ENCODE assay signal across 17 cellular contexts in genomic region chr17:63780928-63781327, GRCh38. TPM values are rescaled to one million over a fixed set of nuclear protein-coding genes. Genes with fewer than 3 reads are reported as not detected.
DNase-seq lines count a peak whose midpoint lies in the region; ATAC-seq and TF ChIP-seq lines count a peak whose summit lies in the region.
"Had no signal": no experiment of that assay in that cellular context is flagged by ENCODE, and none has a peak within 500 bp of the region (broad histone marks: within the 10 kb centered on the region; RNA-seq: fewer than 3 reads in every experiment).

No MANE protein-coding gene starts in this region.

- H3K4me3 Mint-ChIP-seq in stimulated activated naive CD8-positive, alpha-beta T cell treated with anti-CD3 and anti-CD28 coated beads, Interleukin-15, Interleukin-2, amounts not matched to agents 100 ng/mL and 50 ng/mL, for 24 hours = no peak overlapping the region
- no peak overlapping the region for H3K4me3 Mint-ChIP-seq in activated CD8-positive, alpha-beta T cell treated with anti-CD3 and anti-CD28 coated beads for 36 hours
- H3K4me3 Mint-ChIP-seq in type B pancreatic cell = no peak overlapping the region

- no peak overlapping the region for H3K4me2 ChIP-seq in Karpas-422 (ENCODE audit: low read depth, low read length, poor library complexity, severe bottlenecking)

- peaks cover 65% of the 10 kb centered on the region for H3K4me1 Mint-ChIP-seq in stimulated activated naive CD8-positive, alpha-beta T cell treated with anti-CD3 and anti-CD28 coated beads, Interleukin-15, Interleukin-2, amounts not matched to agents 100 ng/mL and 50 ng/mL, for 24 hours (ENCODE audit: low read depth)
- H3K4me1 Mint-ChIP-seq in activated CD8-positive, alpha-beta T cell treated with anti-CD3 and anti-CD28 coated beads for 36 hours (ENCODE audit: low read depth) = peaks cover 58% of the 10 kb centered on the region
- H3K4me1 Mint-ChIP-seq in type B pancreatic cell (ENCODE audit: unreplicated experiment) = peaks cover 17% of the 10 kb centered on the region

- no peaks in the 10 kb centered on the region for H3K27me3 ChIP-seq in left lung
- H3K27me3 ChIP-seq in Karpas-422 (ENCODE audit: low read length) = no peaks in the 10 kb centered on the region
- H3K27me3 ChIP-seq: dorsolateral prefrontal cortex had no signal

- intact Hi-C loops in activated CD8-positive, alpha-beta T cell treated with anti-CD3 and anti-CD28 coated beads for 36 hours (cut with micrococcal nuclease) = no loop called here
- intact Hi-C loops in left lung (cut with DNase I) = no loop called here

- peaks cover 71% of the 10 kb centered on the region for H4K20me1 ChIP-seq in Karpas-422 (ENCODE audit: insufficient read depth, low read depth, low read length)

- peaks cover 99% of the 10 kb centered on the region for H3K79me2 ChIP-seq in Karpas-422 (ENCODE audit: low read length)

- TF ChIP-seq CTCF in activated CD8-positive, alpha-beta T cell treated with anti-CD3 and anti-CD28 coated beads for 36 hours (IDR thresholded peaks at IDR 0.05) = no peak
- TF ChIP-seq CTCF in left lung (IDR thresholded peaks at IDR 0.05) = no peak
- no peak for TF ChIP-seq CTCF in type B pancreatic cell (conservative IDR thresholded peaks at IDR 0.05)

- POLR2A ChIA-PET in activated CD8-positive, alpha-beta T cell treated with anti-CD3 and anti-CD28 coated beads for 36 hours (lab: Charles Lee) = interaction anchor here (1.1 to 1.7 kb wide), 3 partner anchors 11 to 40 kb away, joined by 3 to 6 read pairs (median 3); no protein-coding TSS in a partner anchor

- H3K36me3 ChIP-seq in left lung (peaks cover 0 to 38% of the 10 kb centered on the region in 2 donors), Karpas-422 (ENCODE audit: insufficient read depth, low read length) (peaks cover 62% of the 10 kb centered on the region)

- ATAC-seq in stimulated activated naive CD8-positive, alpha-beta T cell treated with anti-CD3 and anti-CD28 coated beads, Interleukin-15, Interleukin-2, amounts not matched to agents 100 U/mL and 50 U/mL, for 24 hours = no peak
- ATAC-seq in activated CD8-positive, alpha-beta T cell treated with anti-CD3 and anti-CD28 coated beads for 36 hours = no peak
- ATAC-seq in left lung (peak; percentile 76), GM19324 (IDR thresholded peaks at IDR 0.05; ENCODE audit: low FRiP score, unreplicated experiment) (no peak)

- DNase-seq in stimulated activated naive CD8-positive, alpha-beta T cell treated with anti-CD3 and anti-CD28 coated beads, Interleukin-15, Interleukin-2, amounts not matched to agents 100 U/mL and 50 U/mL, for 24 hours = no peak
- DNase-seq in activated CD8-positive, alpha-beta T cell treated with anti-CD3 and anti-CD28 coated beads for 36 hours = no peak
- DNase-seq in left lung (no peak), Karpas-422 (no peak), type B pancreatic cell (ENCODE audit: extremely low spot score, unreplicated experiment) (no peak), NCI-H2227 (lab: John Stamatoyannopoulos, UW; ENCODE audit: unreplicated experiment) (no peak)
- DNase-seq: AML-193; DMS 273 treated with DMSO at 0.1 percent for 48 hours; dorsolateral prefrontal cortex; left ventricle myocardium inferior; NCI-H82; RPMI8226; stimulated activated CD4-positive, alpha-beta T cell treated with anti-CD3 and anti-CD28 coated beads, Interleukin-15, amount 100 ng/mL, for 24 hours; T-helper 1 cell had no signal

- H3K4me1 ChIP-seq in left lung (peaks cover 5 to 48% of the 10 kb centered on the region in 2 donors), Karpas-422 (ENCODE audit: low read length) (peaks cover 39% of the 10 kb centered on the region)

- H3K27ac Mint-ChIP-seq in stimulated activated naive CD8-positive, alpha-beta T cell treated with anti-CD3 and anti-CD28 coated beads, Interleukin-15, Interleukin-2, amounts not matched to agents 100 ng/mL and 50 ng/mL, for 24 hours = peak overlapping the region; percentile 7
- peak overlapping the region; percentile 4 for H3K27ac Mint-ChIP-seq in activated CD8-positive, alpha-beta T cell treated with anti-CD3 and anti-CD28 coated beads for 36 hours
- H3K27ac Mint-ChIP-seq in type B pancreatic cell = no peak overlapping the region

- no peak overlapping the region for H3K4me3 ChIP-seq in left lung
- no peak overlapping the region for H3K4me3 ChIP-seq in Karpas-422 (ENCODE audit: low read length)
- H3K4me3 ChIP-seq: dorsolateral prefrontal cortex, HAP-1, left ventricle myocardium inferior had no signal

- no peaks in the 10 kb centered on the region for H3K27me3 Mint-ChIP-seq in stimulated activated naive CD8-positive, alpha-beta T cell treated with anti-CD3 and anti-CD28 coated beads, Interleukin-15, Interleukin-2, amounts not matched to agents 100 ng/mL and 50 ng/mL, for 24 hours
- no peaks in the 10 kb centered on the region for H3K27me3 Mint-ChIP-seq in activated CD8-positive, alpha-beta T cell treated with anti-CD3 and anti-CD28 coated beads for 36 hours
- no peaks in the 10 kb centered on the region for H3K27me3 Mint-ChIP-seq in type B pancreatic cell

- H3K36me3 Mint-ChIP-seq in stimulated activated naive CD8-positive, alpha-beta T cell treated with anti-CD3 and anti-CD28 coated beads, Interleukin-15, Interleukin-2, amounts not matched to agents 100 ng/mL and 50 ng/mL, for 24 hours (ENCODE audit: low read depth) = peaks cover 53% of the 10 kb centered on the region
- peaks cover 33% of the 10 kb centered on the region for H3K36me3 Mint-ChIP-seq in activated CD8-positive, alpha-beta T cell treated with anti-CD3 and anti-CD28 coated beads for 36 hours (ENCODE audit: low read depth)
- H3K36me3 Mint-ChIP-seq in type B pancreatic cell = peaks cover 27% of the 10 kb centered on the region

- H3K27ac ChIP-seq in left lung (peak overlapping the region in 1 of 2 donors; percentile 13), Karpas-422 (ENCODE audit: low read length) (no peak overlapping the region)
- H3K27ac ChIP-seq: dorsolateral prefrontal cortex, left ventricle myocardium inferior had no signal

- H3K9ac ChIP-seq in Karpas-422 (ENCODE audit: low read length) = no peak overlapping the region

- CTCF ChIA-PET in activated CD8-positive, alpha-beta T cell treated with anti-CD3 and anti-CD28 coated beads for 36 hours (lab: Charles Lee) = interaction anchor here (1.2 to 1.5 kb wide), 2 partner anchors 13 to 21 kb away, joined by 3 to 4 read pairs; no protein-coding TSS in a partner anchor

- no peak overlapping the region for H2AFZ ChIP-seq in Karpas-422 (ENCODE audit: low read length)

- H3K9me3 Mint-ChIP-seq in stimulated activated naive CD8-positive, alpha-beta T cell treated with anti-CD3 and anti-CD28 coated beads, Interleukin-15, Interleukin-2, amounts not matched to agents 100 ng/mL and 50 ng/mL, for 24 hours = no peaks in the 10 kb centered on the region
- H3K9me3 Mint-ChIP-seq in activated CD8-positive, alpha-beta T cell treated with anti-CD3 and anti-CD28 coated beads for 36 hours = no peaks in the 10 kb centered on the region
- no peaks in the 10 kb centered on the region for H3K9me3 Mint-ChIP-seq in type B pancreatic cell

- no peaks in the 10 kb centered on the region for H3K9me2 ChIP-seq in Karpas-422 (replicated peaks; ENCODE audit: insufficient read depth, low read length)

- H3K9me3 ChIP-seq in left lung = no peaks in the 10 kb centered on the region
- H3K9me3 ChIP-seq in Karpas-422 (ENCODE audit: low read length) = no peaks in the 10 kb centered on the region
- H3K9me3 ChIP-seq: HAP-1, left ventricle myocardium inferior had no signal

RNA-seq across cellular contexts. Expression of gene DDX42, which starts 7.0 kb away (rescaled TPM):
- 10 to 100 TPM; 91.9 to 96.0 TPM for total RNA-seq in activated CD8-positive, alpha-beta T cell treated with anti-CD3 and anti-CD28 coated beads for 36 hours
- total RNA-seq in left lung (10 to 100 TPM; 79.2 to 82.0 TPM), type B pancreatic cell (ENCODE audit: low replicate concordance) (124 and 148 TPM in 2 replicates)
- total RNA-seq in Karpas-422 (2014; rRNA removed; shearing (Covaris generic); ENCODE audit: low replicate concordance) = 76.5 and 77.6 TPM in 2 replicates

RNA-seq across cellular contexts. Expression of gene CCDC47, which starts 7.5 kb away (rescaled TPM):
- 10 to 100 TPM; 63.0 to 64.4 TPM for total RNA-seq in activated CD8-positive, alpha-beta T cell treated with anti-CD3 and anti-CD28 coated beads for 36 hours
- 100 to 1,000 TPM in 1 of 2 donors, 10 to 100 TPM in 1; 81.6 to 111 TPM for total RNA-seq in left lung
- total RNA-seq in Karpas-422 (2014; rRNA removed; shearing (Covaris generic); ENCODE audit: low replicate concordance) = 28.0 and 35.9 TPM in 2 replicates
- total RNA-seq in type B pancreatic cell (ENCODE audit: low replicate concordance) = 71.8 and 78.2 TPM in 2 replicates

RNA-seq across cellular contexts. Expression of gene STRADA, which starts 39.3 kb away (rescaled TPM):
- 10 to 100 TPM; 44.8 to 48.8 TPM for total RNA-seq in activated CD8-positive, alpha-beta T cell treated with anti-CD3 and anti-CD28 coated beads for 36 hours
- 10 to 100 TPM; 28.1 to 37.2 TPM for total RNA-seq in left lung
- total RNA-seq in Karpas-422 (2014; rRNA removed; shearing (Covaris generic); ENCODE audit: low replicate concordance) = 25.8 and 27.5 TPM in 2 replicates
- 26.5 and 43.9 TPM in 2 replicates for total RNA-seq in type B pancreatic cell (ENCODE audit: low replicate concordance)

RNA-seq across cellular contexts. Expression of gene PSMC5, which starts 46.3 kb away (rescaled TPM):
- 100 to 1,000 TPM; 155 to 157 TPM for total RNA-seq in activated CD8-positive, alpha-beta T cell treated with anti-CD3 and anti-CD28 coated beads for 36 hours
- 100 to 1,000 TPM in 1 of 2 donors, 10 to 100 TPM in 1; 89.8 to 141 TPM for total RNA-seq in left lung
- total RNA-seq in Karpas-422 (2014; rRNA removed; shearing (Covaris generic); ENCODE audit: low replicate concordance) = 26.9 and 49.1 TPM in 2 replicates
- 112 and 113 TPM in 2 replicates for total RNA-seq in type B pancreatic cell (ENCODE audit: low replicate concordance)

RNA-seq across cellular contexts. Expression of gene FTSJ3, which starts 46.5 kb away (rescaled TPM):
- 10 to 100 TPM; 58.3 to 60.9 TPM for total RNA-seq in activated CD8-positive, alpha-beta T cell treated with anti-CD3 and anti-CD28 coated beads for 36 hours
- 10 to 100 TPM; 32.1 to 47.4 TPM for total RNA-seq in left lung
- total RNA-seq in Karpas-422 (2014; rRNA removed; shearing (Covaris generic); ENCODE audit: low replicate concordance) = 30.7 and 39.5 TPM in 2 replicates
- total RNA-seq in type B pancreatic cell (ENCODE audit: low replicate concordance) = 39.4 and 45.2 TPM in 2 replicates
